ENCODE assay signal across 19 cellular contexts in the genomic region with DNA sequence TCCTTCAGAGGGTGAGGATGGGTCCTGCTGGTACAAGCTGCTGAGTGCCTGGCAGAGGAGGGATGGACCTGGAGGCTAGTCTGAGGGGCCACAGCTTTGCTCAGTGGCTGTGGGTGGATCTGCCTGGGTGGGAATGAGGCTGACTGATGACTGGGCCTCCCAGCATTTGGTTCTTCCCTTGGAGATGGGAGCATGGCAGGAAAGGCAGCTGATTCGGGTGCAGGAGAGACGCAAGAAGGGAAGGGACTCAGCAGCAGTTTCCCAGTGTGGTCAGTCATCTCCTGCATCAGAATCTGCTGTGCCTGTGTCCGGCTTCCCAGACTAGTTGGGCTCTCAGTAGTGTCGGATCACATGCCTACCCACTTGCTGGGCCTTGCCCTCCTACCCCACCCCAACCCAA. TPM values are rescaled to one million over a fixed set of nuclear protein-coding genes. Genes with fewer than 3 reads are reported as not detected.
DNase-seq lines count a peak whose midpoint lies in the region; ATAC-seq and TF ChIP-seq lines count a peak whose summit lies in the region.
"Had no signal": no experiment of that assay in that cellular context is flagged by ENCODE, and none has a peak within 500 bp of the region (broad histone marks: within the 10 kb centered on the region; RNA-seq: fewer than 3 reads in every experiment).

No MANE protein-coding gene starts in this region.

- H3K36me3 Mint-ChIP-seq in CD14-positive monocyte: peaks cover 61 to 65% of the 10 kb centered on the region in 2 donors
- H3K36me3 Mint-ChIP-seq in activated naive CD4-positive, alpha-beta T cell treated with anti-CD3 and anti-CD28 coated beads, Interleukin-2, amount 50 U/mL, for 72 hours: peaks cover 28 to 35% of the 10 kb centered on the region in 2 donors
- H3K36me3 Mint-ChIP-seq in natural killer cell treated with Interleukin-12 subunit alpha and Interleukin-12 subunit beta and Interleukin-15 and Interleukin-18, amount 100 ng/mL, for 72 hours: peaks cover 16% of the 10 kb centered on the region

- intact Hi-C loops in CD14-positive monocyte (cut with micrococcal nuclease): no loop called here

- H3K27me3 ChIP-seq in DND-41 (ENCODE audit: insufficient read depth, low read length, poor library complexity): no peaks in the 10 kb centered on the region
- H3K27me3 ChIP-seq: heart left ventricle had no signal

- no peak overlapping the region for H2AFZ ChIP-seq in DND-41 (ENCODE audit: low read depth, low read length)

- H3K4me3 ChIP-seq in DND-41 (ENCODE audit: low read depth in 1 of 2, low read length in 2 of 2): no peak overlapping the region
- H3K4me3 ChIP-seq: heart left ventricle had no signal

- peaks cover 0 to 3% (median 0%) of the 10 kb centered on the region in 7 donors for H3K9me3 Mint-ChIP-seq in CD14-positive monocyte
- H3K9me3 Mint-ChIP-seq in activated naive CD4-positive, alpha-beta T cell treated with anti-CD3 and anti-CD28 coated beads, Interleukin-2, amount 50 U/mL, for 72 hours: peaks cover 0 to 3% of the 10 kb centered on the region in 2 donors
- peaks cover 2% of the 10 kb centered on the region for H3K9me3 Mint-ChIP-seq in natural killer cell treated with Interleukin-12 subunit alpha and Interleukin-12 subunit beta and Interleukin-15 and Interleukin-18, amount 100 ng/mL, for 72 hours

- H3K27ac ChIP-seq in DND-41 (ENCODE audit: low read length): peak overlapping the region; percentile 97

- peaks cover 5% of the 10 kb centered on the region; the same call in 1 of the 2 replicates for H4K20me1 ChIP-seq in DND-41 (ENCODE audit: insufficient read depth, low read length)

- H3K4me1 ChIP-seq in DND-41 (ENCODE audit: insufficient read depth, low read length): peaks cover 56% of the 10 kb centered on the region

- DNase-seq in CD14-positive monocyte (ENCODE audit: low spot score) (no peak), DND-41 (no peak), NCI-H2081 treated with DMSO at 0.1 percent for 48 hours (lab: John Stamatoyannopoulos, UW) (no peak), NCI-H2227 (lab: John Stamatoyannopoulos, UW; ENCODE audit: unreplicated experiment) (no peak), NCI-H1105 (lab: John Stamatoyannopoulos, UW) (no peak)
- DNase-seq in activated naive CD4-positive, alpha-beta T cell treated with anti-CD3 and anti-CD28 coated beads, Interleukin-2, amount 50 U/mL, for 72 hours (ENCODE audit: low spot score in 2 of 2): no peak
- DNase-seq in natural killer cell treated with Interleukin-12 subunit alpha and Interleukin-12 subunit beta and Interleukin-15 and Interleukin-18, amount 100 ng/mL, for 72 hours (ENCODE audit: low spot score): no peak
- DNase-seq: activated CD4-positive, CD25-positive, alpha-beta regulatory T cell treated with anti-CD3 and anti-CD28 coated beads, Interleukin-2, amount 50 U/mL, for 72 hours; activated gamma-delta T cell treated with Interleukin-2 at 50 U/mL for 16 hours; C1 segment of cervical spinal cord; EL; HCEC 1CT; heart left ventricle; kidney; NCI-H1417; NCI-H510A; stimulated activated CD4-positive, alpha-beta T cell treated with anti-CD3 and anti-CD28 coated beads, Interleukin-12 subunit alpha, Interleukin-12 subunit beta, amount 100 ng/mL, for 4 hours; SW 1271 had no signal

- no peaks in the 10 kb centered on the region for H3K27me3 Mint-ChIP-seq in CD14-positive monocyte (ENCODE audit: low read depth in 3 of 3)
- H3K27me3 Mint-ChIP-seq in natural killer cell treated with Interleukin-12 subunit alpha and Interleukin-12 subunit beta and Interleukin-15 and Interleukin-18, amount 100 ng/mL, for 72 hours: no peaks in the 10 kb centered on the region
- H3K27me3 Mint-ChIP-seq: progenitor cell of endocrine pancreas had no signal

- peaks cover 91% of the 10 kb centered on the region for H3K79me2 ChIP-seq in DND-41 (ENCODE audit: insufficient read depth, low read length)

- peaks cover 51% of the 10 kb centered on the region for H3K36me3 ChIP-seq in DND-41 (ENCODE audit: insufficient read depth, low read length)

- H3K9ac ChIP-seq in DND-41 (ENCODE audit: low read depth, low read length): no peak overlapping the region

- H3K4me1 Mint-ChIP-seq in CD14-positive monocyte: peaks cover 65% of the 10 kb centered on the region
- H3K4me1 Mint-ChIP-seq in natural killer cell treated with Interleukin-12 subunit alpha and Interleukin-12 subunit beta and Interleukin-15 and Interleukin-18, amount 100 ng/mL, for 72 hours (ENCODE audit: low read depth in 2 of 2): peaks cover 74 to 83% of the 10 kb centered on the region in 2 donors

- H3K4me3 Mint-ChIP-seq in CD14-positive monocyte: no peak overlapping the region
- peak overlapping the region; percentile 61 for H3K4me3 Mint-ChIP-seq in natural killer cell treated with Interleukin-12 subunit alpha and Interleukin-12 subunit beta and Interleukin-15 and Interleukin-18, amount 100 ng/mL, for 72 hours

- TF ChIP-seq CTCF in CD14-positive monocyte (IDR thresholded peaks at IDR 0.05) (no peak), DND-41 (IDR thresholded peaks at IDR 0.05; ENCODE audit: borderline replicate concordance, extremely low read depth, low read length, poor library complexity, severe bottlenecking) (no peak)

- H3K9me3 ChIP-seq in DND-41 (ENCODE audit: insufficient read depth, low read length, severe bottlenecking): no peaks in the 10 kb centered on the region
- H3K9me3 ChIP-seq: heart left ventricle had no signal

- ATAC-seq in DND-41 (ENCODE audit: insufficient read depth, low read depth): no peak
- ATAC-seq in activated naive CD4-positive, alpha-beta T cell treated with anti-CD3 and anti-CD28 coated beads, Interleukin-2, amount 50 U/mL, for 72 hours: no peak
- ATAC-seq in natural killer cell treated with Interleukin-12 subunit alpha and Interleukin-12 subunit beta and Interleukin-15 and Interleukin-18, amount 100 ng/mL, for 72 hours: no peak
- ATAC-seq: heart left ventricle had no signal

- H3K4me2 ChIP-seq in DND-41 (ENCODE audit: insufficient read depth, low read length): no peak overlapping the region

- H3K27ac Mint-ChIP-seq in CD14-positive monocyte: peak overlapping the region; percentile 26 to 90 (median 79)
- H3K27ac Mint-ChIP-seq in activated naive CD4-positive, alpha-beta T cell treated with anti-CD3 and anti-CD28 coated beads, Interleukin-2, amount 50 U/mL, for 72 hours: peak overlapping the region; percentile 89 to 96
- H3K27ac Mint-ChIP-seq in natural killer cell treated with Interleukin-12 subunit alpha and Interleukin-12 subunit beta and Interleukin-15 and Interleukin-18, amount 100 ng/mL, for 72 hours: peak overlapping the region; percentile 95 to 98
- H3K27ac Mint-ChIP-seq: progenitor cell of endocrine pancreas had no signal

RNA-seq across cellular contexts. Expression of a gene that starts 7.3 kb away (rescaled TPM):
- 10 to 100 TPM; 43.9 to 74.3 TPM for polyA plus RNA-seq in CD14-positive monocyte
- total RNA-seq in activated naive CD4-positive, alpha-beta T cell treated with anti-CD3 and anti-CD28 coated beads, Interleukin-2, amount 50 U/mL, for 72 hours: 100 to 1,000 TPM; 138 to 262 TPM
- total RNA-seq in natural killer cell treated with Interleukin-12 subunit alpha and Interleukin-12 subunit beta and Interleukin-15 and Interleukin-18, amount 100 ng/mL, for 72 hours: 100 to 1,000 TPM; 284 to 319 TPM
